ENCODE assay signal across 30 cellular contexts in the genomic region with DNA sequence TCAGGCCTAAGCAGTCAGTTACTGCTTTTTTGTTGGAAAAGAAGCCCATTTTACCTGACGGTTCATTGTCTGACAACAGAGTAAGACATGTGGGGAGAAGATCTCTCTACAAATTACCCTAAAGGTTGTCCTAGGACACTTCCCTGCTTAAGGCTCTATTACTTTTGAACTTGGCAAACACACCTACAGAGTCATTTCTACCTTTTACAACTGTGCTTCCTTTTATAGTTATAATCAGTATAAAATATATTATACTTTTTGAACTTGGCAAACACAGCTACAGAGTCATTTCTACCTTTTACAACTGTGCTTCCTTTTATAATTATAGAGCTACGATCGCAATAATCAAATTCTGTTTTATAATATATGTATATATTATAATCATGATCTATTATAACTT.
"Had no signal": no experiment of that assay in that cellular context is flagged by ENCODE, and none has a peak within 500 bp of the region (broad histone marks: within the 10 kb centered on the region; RNA-seq: fewer than 3 reads in every experiment).

No MANE protein-coding gene starts in this region.

- H3K4me3 ChIP-seq: ascending aorta, esophagus muscularis mucosa, gastrocnemius medialis, heart left ventricle had no signal

- H3K9me3 Mint-ChIP-seq: activated B cell treated with CpG ODN at 0.5 μM for 24 hours; effector memory CD8-positive, alpha-beta T cell had no signal

- H3K27ac Mint-ChIP-seq: activated B cell treated with CpG ODN at 0.5 μM for 24 hours; activated CD8-positive, alpha-beta T cell treated with anti-CD3 and anti-CD28 coated beads for 36 hours; activated naive CD4-positive, alpha-beta T cell treated with anti-CD3 and anti-CD28 coated beads, Interleukin-2, amount 10 ng/mL, durations not matched to agents 7 days and 5 days; activated naive CD4-positive, alpha-beta T cell treated with anti-CD3 and anti-CD28 coated beads, Interleukin-2, amount 50 U/mL, for 72 hours; activated naive CD8-positive, alpha-beta T cell treated with anti-CD3 and anti-CD28 coated beads, Interleukin-2, amount 10 ng/mL, durations not matched to agents 7 days and 5 days; brain; effector memory CD8-positive, alpha-beta T cell had no signal

- H3K9me3 ChIP-seq: gastrocnemius medialis had no signal

- H3K36me3 ChIP-seq: ascending aorta, esophagus muscularis mucosa, gastrocnemius medialis, heart left ventricle, WERI-Rb-1 had no signal

- FAIRE-seq: bronchial epithelial cell had no signal

- DNase-seq: activated B cell treated with CpG ODN at 0.5 μM for 24 hours; activated CD4-positive, alpha-beta T cell treated with anti-CD3 and anti-CD28 coated beads for 48 hours; activated CD4-positive, alpha-beta T cell treated with anti-CD3 and anti-CD28 coated beads, Interleukin-2, amount 50 U/mL, for 1 hour; activated CD4-positive, alpha-beta T cell treated with anti-CD3 and anti-CD28 coated beads, Interleukin-2, amount 50 U/mL, for 48 hours; activated CD8-positive, alpha-beta memory T cell treated with anti-CD3 and anti-CD28 coated beads for 24 hours; activated CD8-positive, alpha-beta T cell treated with anti-CD3 and anti-CD28 coated beads for 36 hours; activated gamma-delta T cell; activated naive CD4-positive, alpha-beta T cell; activated naive CD4-positive, alpha-beta T cell treated with anti-CD3 and anti-CD28 coated beads, Interleukin-2, amount 10 ng/mL, durations not matched to agents 7 days and 5 days; activated naive CD8-positive, alpha-beta T cell treated with anti-CD3 and anti-CD28 coated beads, Interleukin-2, amount 10 ng/mL, durations not matched to agents 7 days and 5 days; activated T-cell treated with anti-CD3 and anti-CD28 coated beads, Interleukin-2, amount 50 U/mL, for 48 hours; cortex of kidney; dermis blood vessel endothelial cell; effector CD4-positive, alpha-beta T cell; effector memory CD8-positive, alpha-beta T cell; erythroblast; foreskin keratinocyte; gastrocnemius medialis; glutamatergic neuron; heart left ventricle; T-helper 1 cell; T-helper 2 cell; WERI-Rb-1 had no signal

- H3K36me3 Mint-ChIP-seq: activated naive CD4-positive, alpha-beta T cell treated with anti-CD3 and anti-CD28 coated beads, Interleukin-2, amount 10 ng/mL, durations not matched to agents 7 days and 5 days; activated naive CD4-positive, alpha-beta T cell treated with anti-CD3 and anti-CD28 coated beads, Interleukin-2, amount 50 U/mL, for 72 hours; activated naive CD8-positive, alpha-beta T cell treated with anti-CD3 and anti-CD28 coated beads, Interleukin-2, amount 10 ng/mL, durations not matched to agents 7 days and 5 days; brain had no signal

- ATAC-seq: activated CD4-positive, CD25-positive, alpha-beta regulatory T cell treated with anti-CD3 and anti-CD28 coated beads, Interleukin-2, amount 50 U/mL, for 24 hours; activated CD8-positive, alpha-beta T cell treated with anti-CD3 and anti-CD28 coated beads for 36 hours; activated naive CD4-positive, alpha-beta T cell treated with anti-CD3 and anti-CD28 coated beads, Interleukin-2, amount 50 U/mL, for 72 hours; effector memory CD8-positive, alpha-beta T cell; foreskin keratinocyte; gastrocnemius medialis; heart left ventricle had no signal

- H3K27me3 Mint-ChIP-seq: activated CD8-positive, alpha-beta T cell treated with anti-CD3 and anti-CD28 coated beads for 36 hours; activated naive CD8-positive, alpha-beta T cell treated with anti-CD3 and anti-CD28 coated beads, Interleukin-2, amount 10 ng/mL, durations not matched to agents 7 days and 5 days; central memory CD8-positive, alpha-beta T cell; effector memory CD8-positive, alpha-beta T cell had no signal

- H3K4me3 Mint-ChIP-seq: activated B cell treated with CpG ODN at 0.5 μM for 24 hours; activated CD8-positive, alpha-beta T cell treated with anti-CD3 and anti-CD28 coated beads for 36 hours; activated naive CD4-positive, alpha-beta T cell treated with anti-CD3 and anti-CD28 coated beads, Interleukin-2, amount 10 ng/mL, durations not matched to agents 7 days and 5 days; activated naive CD8-positive, alpha-beta T cell treated with anti-CD3 and anti-CD28 coated beads, Interleukin-2, amount 10 ng/mL, durations not matched to agents 7 days and 5 days; brain; central memory CD8-positive, alpha-beta T cell; effector memory CD8-positive, alpha-beta T cell had no signal

- H3K4me1 ChIP-seq: ascending aorta, esophagus muscularis mucosa, gastrocnemius medialis, heart left ventricle had no signal

- H3K4me1 Mint-ChIP-seq: activated B cell treated with CpG ODN at 0.5 μM for 24 hours; activated naive CD8-positive, alpha-beta T cell treated with anti-CD3 and anti-CD28 coated beads, Interleukin-2, amount 10 ng/mL, durations not matched to agents 7 days and 5 days; brain; central memory CD8-positive, alpha-beta T cell had no signal

- H3K27ac ChIP-seq: ascending aorta, esophagus muscularis mucosa, foreskin keratinocyte, gastrocnemius medialis, heart left ventricle, WERI-Rb-1 had no signal

- H3K27me3 ChIP-seq: ascending aorta, esophagus muscularis mucosa, foreskin keratinocyte, gastrocnemius medialis, heart left ventricle had no signal
